Comparison of ENCODE assay signal across 15 cellular contexts in genomic region chr1:230682882-230683610, GRCh38. TPM values are rescaled to one million over a fixed set of nuclear protein-coding genes. Genes with fewer than 3 reads are reported as not detected.
DNase-seq lines count a peak whose midpoint lies in the region; ATAC-seq, FAIRE-seq and TF ChIP-seq lines count a peak whose summit lies in the region.
"Had no signal": no experiment of that assay in that cellular context is flagged by ENCODE, and none has a peak within 500 bp of the region (broad histone marks: within the 10 kb centered on the region; RNA-seq: fewer than 3 reads in every experiment).

No MANE protein-coding gene starts in this region.

- H3K9ac ChIP-seq in astrocyte (ENCODE audit: low read length), result no peak overlapping the region

- DNase-seq in left cardiac atrium, result no peak
- no peak for DNase-seq in Right ventricle myocardium superior
- peak; percentile 73 for DNase-seq in astrocyte (ENCODE audit: low read depth)
- no peak for DNase-seq in left ventricle myocardium superior
- no peak for DNase-seq in GM19240 (ENCODE audit: insufficient read length, low spot score)
- DNase-seq in sciatic nerve (ENCODE audit: low spot score), result no peak
- no peak for DNase-seq in NCI-H510A (lab: John Stamatoyannopoulos, UW)
- DNase-seq: NCI-H510A treated with DMSO at 0.1 percent for 48 hours; stimulated activated CD4-positive, alpha-beta T cell treated with anti-CD3 and anti-CD28 coated beads, Interleukin-12 subunit alpha, Interleukin-12 subunit beta, amount 100 ng/mL, for 4 hours; stimulated activated CD8-positive, alpha-beta memory T cell treated with anti-CD3 and anti-CD28 coated beads, Interleukin-4, amount 100 ng/mL, for 48 hours had no signal

- H3K27ac Mint-ChIP-seq in astrocyte (ENCODE audit: unreplicated experiment), result no peak overlapping the region

- ATAC-seq in left cardiac atrium (peak; percentile 52 to 70), Right ventricle myocardium superior (ENCODE audit: poor library complexity) (no peak), left ventricle myocardium superior (peak; percentile 26), HG03095 (IDR thresholded peaks at IDR 0.05; ENCODE audit: unreplicated experiment) (no peak), sciatic nerve (no peak)
- ATAC-seq: activated CD4-positive, CD25-positive, alpha-beta regulatory T cell treated with anti-CD3 and anti-CD28 coated beads, Interleukin-2, amount 50 U/mL, for 24 hours; HCT116 had no signal

- H3K4me1 Mint-ChIP-seq in astrocyte (ENCODE audit: low read depth, unreplicated experiment), result peaks cover 24% of the 10 kb centered on the region

- peak overlapping the region; percentile 34 for H3K27ac ChIP-seq in astrocyte (ENCODE audit: low read depth, low read length)

- H3K79me2 ChIP-seq in astrocyte (ENCODE audit: insufficient read depth, low read length), result no peaks in the 10 kb centered on the region

- no peak overlapping the region for H3K4me3 ChIP-seq in astrocyte (ENCODE audit: insufficient read depth, low read depth, low read length)

- peaks cover 23% of the 10 kb centered on the region for H3K36me3 Mint-ChIP-seq in astrocyte (ENCODE audit: low read depth, unreplicated experiment)

- peaks cover 23% of the 10 kb centered on the region for H3K4me1 ChIP-seq in astrocyte (ENCODE audit: insufficient read depth, low read length)

- no peak overlapping the region for H3K4me3 Mint-ChIP-seq in astrocyte (ENCODE audit: unreplicated experiment)
- H3K4me3 Mint-ChIP-seq: natural killer cell treated with Interleukin-12 subunit alpha and Interleukin-12 subunit beta and Interleukin-15 and Interleukin-18, amount 100 ng/mL, for 72 hours had no signal

- no peaks in the 10 kb centered on the region for H3K9me3 ChIP-seq in astrocyte (ENCODE audit: insufficient read depth, low read depth, low read length)

- no peaks in the 10 kb centered on the region for H3K27me3 Mint-ChIP-seq in astrocyte (ENCODE audit: low read depth, unreplicated experiment)
- H3K27me3 Mint-ChIP-seq: natural killer cell treated with Interleukin-12 subunit alpha and Interleukin-12 subunit beta and Interleukin-15 and Interleukin-18, amount 100 ng/mL, for 72 hours had no signal

- peaks cover 5% of the 10 kb centered on the region for H4K20me1 ChIP-seq in astrocyte (ENCODE audit: insufficient read depth, low read length)

- peak; percentile 64 for FAIRE-seq in astrocyte (lab: Jason Lieb, UNC)
- FAIRE-seq: GM19239 had no signal

- TF ChIP-seq CTCF in astrocyte (IDR thresholded peaks at IDR 0.05; ENCODE audit: insufficient read depth, low read depth, low read length), result no peak

- H3K4me2 ChIP-seq in astrocyte (ENCODE audit: low read length), result peak overlapping the region; percentile 70

- H3K27me3 ChIP-seq in astrocyte (ENCODE audit: insufficient read depth, low read length), result no peaks in the 10 kb centered on the region

- intact Hi-C loops in left cardiac atrium (cut with DNase I) (no loop called here), Right ventricle myocardium superior (cut with DNase I) (loop anchor here (10.0 kb wide), 1 partner anchor 92 kb away; no protein-coding TSS in a partner anchor), left ventricle myocardium superior (cut with micrococcal nuclease) (no loop called here), sciatic nerve (cut with DNase I) (no loop called here)

- no peaks in the 10 kb centered on the region for H3K9me3 Mint-ChIP-seq in astrocyte (ENCODE audit: unreplicated experiment)
- H3K9me3 Mint-ChIP-seq: natural killer cell treated with Interleukin-12 subunit alpha and Interleukin-12 subunit beta and Interleukin-15 and Interleukin-18, amount 100 ng/mL, for 72 hours had no signal

- no peak overlapping the region for H2AFZ ChIP-seq in astrocyte (ENCODE audit: low read depth, low read length)

- H3K36me3 ChIP-seq in astrocyte (ENCODE audit: insufficient read depth, low read length), result peaks cover 22% of the 10 kb centered on the region

RNA-seq across cellular contexts. Expression of gene AGT, which starts 30.9 kb away (rescaled TPM):
- total RNA-seq in left cardiac atrium (100 to 1,000 TPM; 102 to 130 TPM), Right ventricle myocardium superior (56.2 TPM), astrocyte (1.2 and 3.0 TPM in 2 replicates), left ventricle myocardium superior (54.9 TPM), sciatic nerve (13.0 TPM)
- total RNA-seq: natural killer cell treated with Interleukin-12 subunit alpha and Interleukin-12 subunit beta and Interleukin-15 and Interleukin-18, amount 100 ng/mL, for 72 hours had no signal

RNA-seq across cellular contexts. Expression of gene COG2, which starts 40.8 kb away (rescaled TPM):
- total RNA-seq in left cardiac atrium (10 to 100 TPM; 30.5 to 31.2 TPM), Right ventricle myocardium superior (24.6 TPM), astrocyte (25.9 and 27.1 TPM in 2 replicates), left ventricle myocardium superior (34.3 TPM), sciatic nerve (21.2 TPM)

Comparison
In these comparisons a context has a peak if more than half of its experiments do, and no peak if none do; other contexts are left out.
1. ATAC-seq: peak in left cardiac atrium (2 of 2) and left ventricle myocardium superior (single experiment); none in Right ventricle myocardium superior (single experiment), HG03095 (single experiment) and sciatic nerve (single experiment).